Comparison of ENCODE assay signal across 17 cellular contexts in the genomic region with DNA sequence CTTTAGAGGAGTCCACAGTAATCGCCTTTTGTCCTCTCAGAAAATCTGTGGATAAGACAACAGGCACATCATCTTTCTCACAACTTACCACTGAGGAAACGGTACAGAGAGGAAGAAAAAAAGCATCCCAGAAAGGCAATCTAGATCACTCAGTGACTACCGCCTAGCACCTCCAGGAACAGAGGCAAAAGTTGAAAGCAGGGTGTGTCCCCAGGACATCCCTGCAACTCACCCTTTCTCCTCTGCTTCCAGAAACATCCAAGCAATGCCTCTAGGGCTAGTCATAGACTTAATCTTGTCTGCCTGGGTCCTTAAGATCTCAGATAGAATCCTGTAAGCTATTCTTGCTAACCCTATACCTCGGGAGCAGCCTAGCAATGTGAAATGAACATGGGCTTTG. TPM values are rescaled to one million over a fixed set of nuclear protein-coding genes. Genes with fewer than 3 reads are reported as not detected.
DNase-seq lines count a peak whose midpoint lies in the region; ATAC-seq and TF ChIP-seq lines count a peak whose summit lies in the region.
"Had no signal": no experiment of that assay in that cellular context is flagged by ENCODE, and none has a peak within 500 bp of the region (broad histone marks: within the 10 kb centered on the region; RNA-seq: fewer than 3 reads in every experiment).

No MANE protein-coding gene starts in this region.

- H2AK5ac ChIP-seq in mesenchymal stem cell (ENCODE audit: low read length, severe bottlenecking), result no peak overlapping the region

- no peaks in the 10 kb centered on the region for H3K27me3 Mint-ChIP-seq in activated naive CD8-positive, alpha-beta T cell treated with anti-CD3 and anti-CD28 coated beads, Interleukin-2, amount 50 U/mL, for 24 hours
- no peaks in the 10 kb centered on the region for H3K27me3 Mint-ChIP-seq in type B pancreatic cell
- H3K27me3 Mint-ChIP-seq: IgD-negative memory B cell had no signal

- H3K9ac ChIP-seq in BLaER1, result 0 out of 2 replicates have a peak overlapping the region, but pooled peaks have one; percentile 38
- no peak overlapping the region for H3K9ac ChIP-seq in mesenchymal stem cell (ENCODE audit: low read length)
- H3K9ac ChIP-seq: neural progenitor cell, SK-N-SH had no signal

- no peak overlapping the region for H4K8ac ChIP-seq in mesenchymal stem cell (ENCODE audit: low read length)

- H3K23ac ChIP-seq in mesenchymal stem cell (ENCODE audit: low read length in 2 of 2), result no peak overlapping the region

- H3K9me3 Mint-ChIP-seq in activated naive CD8-positive, alpha-beta T cell treated with anti-CD3 and anti-CD28 coated beads, Interleukin-2, amount 50 U/mL, for 24 hours, result peaks cover 5% of the 10 kb centered on the region
- no peaks in the 10 kb centered on the region for H3K9me3 Mint-ChIP-seq in type B pancreatic cell
- H3K9me3 Mint-ChIP-seq: HFFc6, neural progenitor cell had no signal

- H3K27ac ChIP-seq in BLaER1, result no peak overlapping the region
- no peak overlapping the region for H3K27ac ChIP-seq in mesenchymal stem cell (ENCODE audit: low read length, poor library complexity, severe bottlenecking)
- H3K27ac ChIP-seq in coronary artery, result no peak overlapping the region
- H3K27ac ChIP-seq in spleen, result peak overlapping the region in 2 of 8 donors; percentile 6 to 15
- H3K27ac ChIP-seq: dorsolateral prefrontal cortex, neural progenitor cell had no signal

- peaks cover 75% of the 10 kb centered on the region for H3K4me1 Mint-ChIP-seq in activated naive CD8-positive, alpha-beta T cell treated with anti-CD3 and anti-CD28 coated beads, Interleukin-2, amount 50 U/mL, for 24 hours
- H3K4me1 Mint-ChIP-seq in type B pancreatic cell (ENCODE audit: unreplicated experiment), result peaks cover 20% of the 10 kb centered on the region

- in situ Hi-C loops in ACHN (cut with HindIII; ENCODE audit: low pct_ligation_motif_present, low pct_unique_long_range_greater_than_20kb, low sequenced_read_pairs), result no loop called here

- no peak overlapping the region for H2AFZ ChIP-seq in mesenchymal stem cell (ENCODE audit: low read depth, low read length)
- H2AFZ ChIP-seq: neural progenitor cell had no signal

- intact Hi-C loops in spleen (cut with DNase I; ENCODE audit: low total_unique reads), result no loop called here

- H3K36me3 ChIP-seq in BLaER1, result no peaks in the 10 kb centered on the region
- no peaks in the 10 kb centered on the region for H3K36me3 ChIP-seq in mesenchymal stem cell (ENCODE audit: control insufficient read depth in 1 of 2, insufficient read depth in 2 of 2, low read depth in 1 of 2, low read length in 2 of 2)
- H3K36me3 ChIP-seq in spleen, result no peaks in the 10 kb centered on the region
- H3K36me3 ChIP-seq: neural progenitor cell had no signal

- H2BK120ac ChIP-seq in mesenchymal stem cell (ENCODE audit: low read depth, low read length), result no peak overlapping the region

- no peak for TF ChIP-seq POLR2A in spleen (IDR thresholded peaks at IDR 0.05)

- DNase-seq in activated naive CD8-positive, alpha-beta T cell treated with anti-CD3 and anti-CD28 coated beads, Interleukin-2, amount 50 U/mL, for 24 hours, result no peak
- DNase-seq in mesenchymal stem cell, result no peak
- DNase-seq in coronary artery (ENCODE audit: low spot score), result no peak
- no peak for DNase-seq in spleen
- DNase-seq in ACHN, result no peak
- no peak for DNase-seq in type B pancreatic cell (ENCODE audit: extremely low spot score, unreplicated experiment)
- DNase-seq: activated CD4-positive, CD25-positive, alpha-beta regulatory T cell treated with anti-CD3 and anti-CD28 coated beads, Interleukin-2, amount 50 U/mL, for 72 hours; amniotic stem cell; dorsolateral prefrontal cortex; glutamatergic neuron; HFFc6; NCI-H146; SK-N-SH had no signal

- 95% methylated on average over 4 of the region's 4 CpGs for WGBS in mesenchymal stem cell
- WGBS in spleen, 5 donors, result 72 to 85% (median 79%) methylated on average over 4 of the region's 4 CpGs

- peak overlapping the region; percentile 76 for H3K27ac Mint-ChIP-seq in activated naive CD8-positive, alpha-beta T cell treated with anti-CD3 and anti-CD28 coated beads, Interleukin-2, amount 50 U/mL, for 24 hours
- no peak overlapping the region for H3K27ac Mint-ChIP-seq in type B pancreatic cell
- H3K27ac Mint-ChIP-seq: HFFc6, neural progenitor cell had no signal

- ATAC-seq in GM18498 (IDR thresholded peaks at IDR 0.05; ENCODE audit: unreplicated experiment), result peak; percentile 25
- no peak for ATAC-seq in activated naive CD8-positive, alpha-beta T cell treated with anti-CD3 and anti-CD28 coated beads, Interleukin-2, amount 50 U/mL, for 24 hours

- peak overlapping the region in 1 of 2 experiments; percentile 18 for H3K14ac ChIP-seq in mesenchymal stem cell (ENCODE audit: low read length in 2 of 2)

- H2BK5ac ChIP-seq in mesenchymal stem cell (ENCODE audit: low read depth, low read length, poor library complexity, severe bottlenecking), result no peak overlapping the region

- H3K4me2 ChIP-seq in BLaER1, result no peak overlapping the region
- no peak overlapping the region for H3K4me2 ChIP-seq in mesenchymal stem cell (ENCODE audit: low read length, poor library complexity, severe bottlenecking)
- H3K4me2 ChIP-seq: neural progenitor cell, SK-N-SH had no signal

- TF ChIP-seq CTCF in coronary artery (IDR thresholded peaks at IDR 0.05) (no peak), spleen (IDR thresholded peaks at IDR 0.05 in 8 of 11, conservative IDR thresholded peaks at IDR 0.05 in 3 of 11) (no peak), type B pancreatic cell (conservative IDR thresholded peaks at IDR 0.05) (no peak)

- H3K36me3 Mint-ChIP-seq in activated naive CD8-positive, alpha-beta T cell treated with anti-CD3 and anti-CD28 coated beads, Interleukin-2, amount 50 U/mL, for 24 hours (ENCODE audit: low read depth), result peaks cover 2% of the 10 kb centered on the region
- H3K36me3 Mint-ChIP-seq in type B pancreatic cell, result no peaks in the 10 kb centered on the region
- H3K36me3 Mint-ChIP-seq: neural progenitor cell had no signal

- no peak overlapping the region for H3K18ac ChIP-seq in mesenchymal stem cell (ENCODE audit: low read depth in 1 of 2, low read length in 2 of 2)

- no peaks in the 10 kb centered on the region for H4K20me1 ChIP-seq in BLaER1

- H4K91ac ChIP-seq in mesenchymal stem cell (ENCODE audit: low read length), result no peak overlapping the region

- H3K27me3 ChIP-seq in BLaER1 (no peaks in the 10 kb centered on the region), mesenchymal stem cell (ENCODE audit: control insufficient read depth in 1 of 2, insufficient read depth in 1 of 2, low read length in 2 of 2) (no peaks in the 10 kb centered on the region), spleen (replicated peaks in 1 of 7) (no peaks in the 10 kb centered on the region)
- H3K27me3 ChIP-seq: dorsolateral prefrontal cortex, neural progenitor cell had no signal

- no peaks in the 10 kb centered on the region for H3K79me1 ChIP-seq in mesenchymal stem cell (replicated peaks; ENCODE audit: low read length, poor library complexity, severe bottlenecking)

- no peak overlapping the region for H3K4ac ChIP-seq in mesenchymal stem cell (ENCODE audit: low read depth in 1 of 2, low read length in 2 of 2)

- peak overlapping the region; percentile 60 for H3K4me3 Mint-ChIP-seq in activated naive CD8-positive, alpha-beta T cell treated with anti-CD3 and anti-CD28 coated beads, Interleukin-2, amount 50 U/mL, for 24 hours
- H3K4me3 Mint-ChIP-seq in type B pancreatic cell, result no peak overlapping the region
- H3K4me3 Mint-ChIP-seq: HFFc6, IgD-negative memory B cell had no signal

- no peaks in the 10 kb centered on the region for H3K9me3 ChIP-seq in BLaER1
- H3K9me3 ChIP-seq in mesenchymal stem cell (ENCODE audit: control insufficient read depth, low read length), result no peaks in the 10 kb centered on the region
- no peaks in the 10 kb centered on the region for H3K9me3 ChIP-seq in spleen
- H3K9me3 ChIP-seq: SK-N-SH had no signal

- peak overlapping the region; percentile 36 for H2BK15ac ChIP-seq in mesenchymal stem cell (ENCODE audit: low read depth, poor library complexity, severe bottlenecking)

- H3K4me3 ChIP-seq in BLaER1 (no peak overlapping the region), mesenchymal stem cell (ENCODE audit: insufficient read depth in 1 of 2, low read depth in 1 of 2, low read length in 2 of 2) (no peak overlapping the region), coronary artery (no peak overlapping the region), spleen (no peak overlapping the region)
- H3K4me3 ChIP-seq: dorsolateral prefrontal cortex, neural progenitor cell had no signal

- peak overlapping the region in 1 of 2 experiments; percentile 81 for H2BK12ac ChIP-seq in mesenchymal stem cell (ENCODE audit: low read length in 2 of 2)

- H3K4me1 ChIP-seq in BLaER1 (peaks cover 46% of the 10 kb centered on the region), mesenchymal stem cell (ENCODE audit: control insufficient read depth, insufficient read depth, low read depth, low read length) (peaks cover 5% of the 10 kb centered on the region), spleen (peaks cover 17 to 78% (median 51%) of the 10 kb centered on the region in 6 donors)
- H3K4me1 ChIP-seq: neural progenitor cell had no signal

RNA-seq across cellular contexts. Expression of gene PDCD4, which starts 18.8 kb away (rescaled TPM):
- polyA plus RNA-seq in mesenchymal stem cell (2013, experiment 1 of 2), result 35.1 TPM
- 36.7 TPM for polyA plus RNA-seq in mesenchymal stem cell (2013, experiment 2 of 2)
- total RNA-seq in spleen (100 to 1,000 TPM; 128 to 201 (median 146) TPM), type B pancreatic cell (ENCODE audit: low replicate concordance) (122 and 145 TPM in 2 replicates)
- polyA plus RNA-seq in spleen, result 100 to 1,000 TPM; 121 to 204 (median 176) TPM
